In the genomic region with DNA sequence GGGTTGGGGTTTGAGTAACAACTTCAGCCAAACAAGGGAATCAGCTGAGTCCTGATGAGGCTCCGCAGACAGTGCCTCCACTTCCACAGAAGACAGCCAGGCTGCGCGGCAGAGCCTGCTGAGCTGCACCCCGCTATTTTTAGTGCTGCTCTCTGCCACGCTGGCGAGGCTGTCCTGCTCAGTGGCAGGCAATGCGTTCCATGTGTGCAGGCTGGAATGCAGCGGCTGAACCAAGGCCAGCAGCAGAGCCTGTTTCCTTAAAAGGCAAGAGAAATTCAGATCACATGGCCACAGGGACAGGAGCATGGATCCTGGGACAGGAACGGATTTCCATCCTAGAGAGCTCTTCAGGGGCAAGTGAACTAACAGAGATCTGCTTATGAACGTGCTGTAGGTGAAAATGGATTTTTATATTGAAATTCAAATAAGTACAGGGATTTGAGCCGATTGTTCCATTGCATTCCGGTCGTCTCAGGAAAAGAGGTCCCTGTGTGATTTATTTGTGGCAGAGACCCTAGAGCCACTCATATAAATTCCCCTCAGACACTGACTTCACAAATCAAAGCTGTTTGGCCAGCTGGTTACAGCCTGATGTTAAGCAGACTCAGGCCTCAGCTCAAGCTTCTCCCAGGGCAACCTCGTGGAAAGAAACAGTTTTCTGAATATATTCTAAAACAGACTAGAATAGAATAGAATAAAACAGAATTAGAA, we compare ENCODE assay signal across 9 cellular contexts.
DNase-seq lines count a peak whose midpoint lies in the region; ATAC-seq, FAIRE-seq and TF ChIP-seq lines count a peak whose summit lies in the region.
"Had no signal": no experiment of that assay in that cellular context is flagged by ENCODE, and none has a peak within 500 bp of the region (broad histone marks: within the 10 kb centered on the region; RNA-seq: fewer than 3 reads in every experiment).

No MANE protein-coding gene starts in this region.

- POLR2A ChIA-PET in WTC11 (lab: Charles Lee): interaction anchor here (0.8 kb wide), 1 partner anchor 19 kb away, joined by 3 read pairs; no protein-coding TSS in a partner anchor

- no peak for FAIRE-seq in HTR-8/SVneo (lab: Jason Lieb, UNC)

- no peak overlapping the region for H3K4me3 Mint-ChIP-seq in WTC11
- H3K4me3 Mint-ChIP-seq: CD4-positive, alpha-beta memory T cell had no signal

- H3K4me1 Mint-ChIP-seq in WTC11: peaks cover 3% of the 10 kb centered on the region; the same call in 1 of the 2 replicates
- H3K4me1 Mint-ChIP-seq: CD4-positive, alpha-beta memory T cell had no signal

- no peaks in the 10 kb centered on the region for H3K27me3 Mint-ChIP-seq in WTC11 (ENCODE audit: low read depth)

- TF ChIP-seq CTCF in WTC11 (IDR thresholded peaks at IDR 0.05): no peak

- no peaks in the 10 kb centered on the region for H3K36me3 Mint-ChIP-seq in WTC11
- H3K36me3 Mint-ChIP-seq: CD4-positive, alpha-beta memory T cell had no signal

- intact Hi-C loops in Right ventricle myocardium superior (cut with DNase I): loop anchor here (2.0 kb wide), 1 partner anchor 25 kb away; no protein-coding TSS in a partner anchor

- ATAC-seq in WTC11: peak; percentile 51
- ATAC-seq in Right ventricle myocardium superior (ENCODE audit: poor library complexity): peak; percentile 94

- DNase-seq in AG08396 (ENCODE audit: low spot score) (peak; percentile 88), WTC11 (ENCODE audit: low spot score) (no peak), Right ventricle myocardium superior (peak; percentile 94), non-pigmented ciliary epithelial cell (ENCODE audit: low read depth) (peak; percentile 78), NCI-H2171 (lab: John Stamatoyannopoulos, UW) (no peak), HTR-8/SVneo (ENCODE audit: insufficient read length, low spot score) (no peak), germinal center (ENCODE audit: low spot score) (no peak)
- no peak for DNase-seq in activated CD8-positive, alpha-beta memory T cell treated with anti-CD3 and anti-CD28 coated beads, Interleukin-2, amount 50 U/mL, for 48 hours
- DNase-seq: CD4-positive, alpha-beta memory T cell had no signal

- CTCF ChIA-PET in WTC11 (lab: Charles Lee): interaction anchor here (1.0 to 2.0 kb wide), 3 partner anchors 156 to 256 kb away, joined by 3 to 5 read pairs (median 3); no protein-coding TSS in a partner anchor

- H3K9me3 Mint-ChIP-seq in WTC11: no peaks in the 10 kb centered on the region
- H3K9me3 Mint-ChIP-seq: CD4-positive, alpha-beta memory T cell had no signal

- no peak overlapping the region for H3K27ac Mint-ChIP-seq in WTC11
- H3K27ac Mint-ChIP-seq: CD4-positive, alpha-beta memory T cell had no signal

TF ChIP-seq in WTC11, 78 proteins besides CTCF, POLR2A, EP300 and RAD21:
- TF ChIP-seq, protein P1, sequence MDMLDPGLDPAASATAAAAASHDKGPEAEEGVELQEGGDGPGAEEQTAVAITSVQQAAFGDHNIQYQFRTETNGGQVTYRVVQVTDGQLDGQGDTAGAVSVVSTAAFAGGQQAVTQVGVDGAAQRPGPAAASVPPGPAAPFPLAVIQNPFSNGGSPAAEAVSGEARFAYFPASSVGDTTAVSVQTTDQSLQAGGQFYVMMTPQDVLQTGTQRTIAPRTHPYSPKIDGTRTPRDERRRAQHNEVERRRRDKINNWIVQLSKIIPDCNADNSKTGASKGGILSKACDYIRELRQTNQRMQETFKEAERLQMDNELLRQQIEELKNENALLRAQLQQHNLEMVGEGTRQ (CRISPR knock-in tag; IDR thresholded peaks at IDR 0.05): peak; percentile 62
- TF ChIP-seq PRDM15 (CRISPR knock-in tag; IDR thresholded peaks at IDR 0.05): peak; percentile 46
- TF ChIP-seq, protein P2, sequence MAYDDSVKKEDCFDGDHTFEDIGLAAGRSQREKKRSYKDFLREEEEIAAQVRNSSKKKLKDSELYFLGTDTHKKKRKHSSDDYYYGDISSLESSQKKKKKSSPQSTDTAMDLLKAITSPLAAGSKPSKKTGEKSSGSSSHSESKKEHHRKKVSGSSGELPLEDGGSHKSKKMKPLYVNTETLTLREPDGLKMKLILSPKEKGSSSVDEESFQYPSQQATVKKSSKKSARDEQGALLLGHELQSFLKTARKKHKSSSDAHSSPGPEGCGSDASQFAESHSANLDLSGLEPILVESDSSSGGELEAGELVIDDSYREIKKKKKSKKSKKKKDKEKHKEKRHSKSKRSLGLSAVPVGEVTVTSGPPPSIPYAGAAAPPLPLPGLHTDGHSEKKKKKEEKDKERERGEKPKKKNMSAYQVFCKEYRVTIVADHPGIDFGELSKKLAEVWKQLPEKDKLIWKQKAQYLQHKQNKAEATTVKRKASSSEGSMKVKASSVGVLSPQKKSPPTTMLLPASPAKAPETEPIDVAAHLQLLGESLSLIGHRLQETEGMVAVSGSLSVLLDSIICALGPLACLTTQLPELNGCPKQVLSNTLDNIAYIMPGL (CRISPR knock-in tag; IDR thresholded peaks at IDR 0.05): no peak

Comparison
In these comparisons a context has a peak if more than half of its experiments do, and no peak if none do; other contexts are left out.
1. DNase-seq: peak in AG08396 (single experiment), Right ventricle myocardium superior (single experiment) and non-pigmented ciliary epithelial cell (single experiment); none in WTC11 (single experiment), activated CD8-positive, alpha-beta memory T cell treated with anti-CD3 and anti-CD28 coated beads, Interleukin-2, amount 50 U/mL, for 48 hours (single experiment), NCI-H2171 (single experiment), HTR-8/SVneo (single experiment) and germinal center (single experiment).